Comparison of ENCODE assay signal across 11 cellular contexts in genomic region chr19:33777351-33777750, GRCh38.
"Had no signal": no experiment of that assay in that cellular context is flagged by ENCODE, and none has a peak within 500 bp of the region (broad histone marks: within the 10 kb centered on the region; RNA-seq: fewer than 3 reads in every experiment).

No MANE protein-coding gene starts in this region.

- H3K4me3 ChIP-seq: prostate gland, right atrium auricular region, smooth muscle cell, tibial artery, transverse colon, upper lobe of right lung, uterus had no signal

- H3K27ac ChIP-seq: pancreas, prostate gland, right atrium auricular region, skin epidermis, suprapubic skin, testis, tibial artery, transverse colon, upper lobe of right lung, uterus had no signal

- H3K4me1 ChIP-seq: pancreas, prostate gland, upper lobe of right lung, uterus had no signal

- H3K4me2 ChIP-seq: smooth muscle cell had no signal

- H3K36me3 ChIP-seq: pancreas, prostate gland, right atrium auricular region, suprapubic skin, tibial artery, transverse colon, upper lobe of right lung, uterus had no signal

- H3K27me3 ChIP-seq: testis had no signal

- H3K9me3 ChIP-seq: pancreas, prostate gland, right atrium auricular region, suprapubic skin, testis, tibial artery, transverse colon, upper lobe of right lung, uterus had no signal
